Comparison of ENCODE assay signal across 10 cellular contexts in the genomic region with DNA sequence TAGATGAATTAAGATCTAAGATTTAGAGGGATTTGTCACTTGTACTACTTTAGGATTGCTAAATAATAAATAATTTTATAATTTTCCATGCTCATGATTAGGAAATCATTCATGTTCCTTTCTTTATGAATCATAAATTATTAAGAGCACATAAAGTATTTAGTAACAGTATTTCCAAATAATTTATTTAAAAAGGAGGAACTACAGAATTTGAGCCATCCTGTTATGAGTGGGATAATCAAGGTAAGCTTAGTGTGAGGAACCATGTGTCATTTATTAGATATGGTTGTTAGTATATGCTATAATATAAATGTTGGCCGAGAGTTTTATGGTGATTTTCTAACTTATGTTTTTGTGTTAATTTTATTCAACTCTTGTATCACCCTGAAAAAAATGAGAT.
DNase-seq lines count a peak whose midpoint lies in the region; ATAC-seq and TF ChIP-seq lines count a peak whose summit lies in the region.
"Had no signal": no experiment of that assay in that cellular context is flagged by ENCODE, and none has a peak within 500 bp of the region (broad histone marks: within the 10 kb centered on the region; RNA-seq: fewer than 3 reads in every experiment).

No MANE protein-coding gene starts in this region.

- no peak overlapping the region for H3K4me3 ChIP-seq in epithelial cell of esophagus (ENCODE audit: low read length)

- TF ChIP-seq CTCF in epithelial cell of esophagus (IDR thresholded peaks at IDR 0.05; ENCODE audit: insufficient read depth, low read depth, low read length, missing control alignments): no peak

- ATAC-seq in GM18858 (IDR thresholded peaks at IDR 0.05; ENCODE audit: unreplicated experiment): peak; percentile 36
- peak; percentile 30 for ATAC-seq in HG03565 (IDR thresholded peaks at IDR 0.05; ENCODE audit: unreplicated experiment)
- ATAC-seq in GM19023 (IDR thresholded peaks at IDR 0.05; ENCODE audit: unreplicated experiment): no peak

- DNase-seq in AML-193 (lab: John Stamatoyannopoulos, UW): peak; percentile 12 to 13
- peak; percentile 6 for DNase-seq in epithelial cell of esophagus (ENCODE audit: low read depth)
- no peak for DNase-seq in UCSD-AML1 (lab: John Stamatoyannopoulos, UW; ENCODE audit: unreplicated experiment)
- no peak for DNase-seq in D341Med (ENCODE audit: low spot score)
- DNase-seq: DMS 273 treated with DMSO at 0.1 percent for 48 hours, HCEC 1CT, HFFc6 had no signal

Comparison
In these comparisons a context has a peak if more than half of its experiments do, and no peak if none do; other contexts are left out.
1. DNase-seq: peak in AML-193 (2 of 2) and epithelial cell of esophagus (single experiment); none in UCSD-AML1 (single experiment) and D341Med (single experiment).